In genomic region chr11:86176165-86176884, GRCh38 we compare ENCODE assay signal across 1 cellular context.
TF ChIP-seq lines count a peak whose summit lies in the region.

No MANE protein-coding gene starts in this region.

TF ChIP-seq in K562, 482 proteins besides CTCF, POLR2A, EP300 and RAD21 (continued from another document):
- peak; percentile 86 for TF ChIP-seq PKNOX1 (IDR thresholded peaks at IDR 0.05)
- TF ChIP-seq ZNF436 (CRISPR knock-in tag; IDR thresholded peaks at IDR 0.05): no peak
